Comparison of ENCODE assay signal across 23 cellular contexts in the genomic region with DNA sequence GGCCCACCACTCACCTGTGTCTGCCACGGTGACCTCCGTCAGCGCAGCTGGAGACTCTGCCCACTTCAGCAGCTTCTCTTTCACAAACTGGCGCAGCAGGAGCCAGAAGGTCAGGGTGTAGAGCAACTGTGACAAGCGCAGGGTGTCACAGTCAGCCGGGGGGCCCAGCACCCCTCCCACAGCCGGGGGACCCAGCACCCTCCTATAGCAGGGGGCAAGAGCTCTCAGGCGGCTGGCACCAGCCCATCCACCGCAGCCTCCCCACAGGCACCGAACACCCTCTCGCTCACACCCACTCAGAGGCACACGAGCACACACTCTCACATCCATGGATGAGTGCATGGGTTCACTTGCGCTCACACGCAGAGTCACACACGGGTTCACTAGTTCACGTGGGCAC. TPM values are rescaled to one million over a fixed set of nuclear protein-coding genes. Genes with fewer than 3 reads are reported as not detected.
DNase-seq lines count a peak whose midpoint lies in the region; ATAC-seq, FAIRE-seq and TF ChIP-seq lines count a peak whose summit lies in the region.
"Had no signal": no experiment of that assay in that cellular context is flagged by ENCODE, and none has a peak within 500 bp of the region (broad histone marks: within the 10 kb centered on the region; RNA-seq: fewer than 3 reads in every experiment).

No MANE protein-coding gene starts in this region.

- no peak for DNase-seq in HepG2 (ENCODE audit: low spot score)
- DNase-seq in right lobe of liver, result no peak
- DNase-seq in H1 (ENCODE audit: low read depth in 1 of 2, low spot score in 2 of 2), result no peak
- no peak for DNase-seq in COLO668 (lab: John Stamatoyannopoulos, UW; ENCODE audit: unreplicated experiment)
- DNase-seq in hepatic stellate cell (ENCODE audit: low spot score), result no peak
- DNase-seq in occipital lobe (lab: John Stamatoyannopoulos, UW), result no peak
- DNase-seq: CD4-positive, CD25-positive, alpha-beta regulatory T cell; CD8-positive, alpha-beta T cell; DMS 273 treated with DMSO at 0.1 percent for 48 hours; DMS79; EL; GDM1; GM23248; H9 had no signal

- H3K4me3 ChIP-seq in HepG2 (replicated peaks in 1 of 3; ENCODE audit: insufficient read depth in 1 of 3, low read depth in 2 of 3, low read length in 3 of 3) (no peak overlapping the region), right lobe of liver (no peak overlapping the region), H1 (ENCODE audit: extremely low read depth in 1 of 4, insufficient read depth in 2 of 4, low read depth in 3 of 4, low read length in 4 of 4) (no peak overlapping the region)
- H3K4me3 ChIP-seq: BLaER1, GM23248 had no signal

- H3K27me3 ChIP-seq in HepG2 (ENCODE audit: control insufficient read depth in 1 of 2, insufficient read depth in 2 of 2, low read length in 2 of 2) (no peaks in the 10 kb centered on the region), right lobe of liver (no peaks in the 10 kb centered on the region), H1 (replicated peaks in 1 of 4; ENCODE audit: control insufficient read depth in 3 of 4, extremely low read depth in 1 of 4, insufficient read depth in 3 of 4, low read length in 3 of 4) (no peaks in the 10 kb centered on the region)
- H3K27me3 ChIP-seq: BLaER1 had no signal

- POLR2A ChIA-PET in HepG2 (lab: Yijun Ruan, JAX) (no interaction called here), H1 (lab: Charles Lee; ENCODE audit: partially characterized antibody) (interaction anchor here (1.3 to 3.1 kb wide), 2 partner anchors 70 to 75 kb away, joined by 3 to 14 read pairs; no protein-coding TSS in a partner anchor)

- no peak for TF ChIP-seq RAD21 in HepG2 (CRISPR knock-in tag; IDR thresholded peaks at IDR 0.05)
- TF ChIP-seq RAD21 in H1 (IDR thresholded peaks at IDR 0.05 in 1 of 2, conservative IDR thresholded peaks at IDR 0.05 in 1 of 2; ENCODE audit: low read depth in 2 of 2, low read length in 2 of 2), result no peak

- H3K56ac ChIP-seq in H1 (replicated peaks; ENCODE audit: insufficient read length, low read depth, low read length), result no peak overlapping the region

- TF ChIP-seq POLR2A in HepG2 (IDR thresholded peaks at IDR 0.05; ENCODE audit: insufficient read depth in 1 of 2, low read depth in 2 of 2, low read length in 2 of 2) (no peak), right lobe of liver (IDR thresholded peaks at IDR 0.05) (no peak), H1 (IDR thresholded peaks at IDR 0.05; ENCODE audit: control extremely low read depth in 1 of 2, low read depth in 2 of 2, low read length in 2 of 2) (no peak)

- in situ Hi-C loops in HepG2 (cut with HindIII; ENCODE audit: extremely low pct_ligation_motif_present, low pct_unique_long_range_greater_than_20kb), result no loop called here

- H3K79me2 ChIP-seq in HepG2 (ENCODE audit: insufficient read depth, low read length) (no peaks in the 10 kb centered on the region), H1 (ENCODE audit: control insufficient read depth in 1 of 2, insufficient read depth in 2 of 2, low read length in 2 of 2) (no peaks in the 10 kb centered on the region)

- no peak for FAIRE-seq in HepG2 (lab: Jason Lieb, UNC)
- FAIRE-seq in H1 (lab: Jason Lieb, UNC), result no peak
- FAIRE-seq: A204.1, D721Med, GM12891, GM18507, GM19239 had no signal

- H2BK12ac ChIP-seq in H1 (ENCODE audit: low read depth, low read length), result no peak overlapping the region

- no peak overlapping the region for H4K5ac ChIP-seq in H1 (ENCODE audit: insufficient read length, low read depth, low read length)

- CTCF ChIA-PET in HepG2 (lab: Yijun Ruan, JAX; ENCODE audit: low intra/inter-chr PET ratio, low total read pairs) (no interaction called here), H1 (lab: Charles Lee; ENCODE audit: partially characterized antibody) (interaction anchor here (0.8 to 10.0 kb wide), 9 partner anchors 18 to 432 kb away, joined by 3 to 251 read pairs (median 4); a partner anchor contains a TSS)

- H4K8ac ChIP-seq in H1 (ENCODE audit: extremely low read depth, insufficient read depth, low read length), result no peak overlapping the region

- H2AFZ ChIP-seq in HepG2 (ENCODE audit: low read length) (no peak overlapping the region), H1 (ENCODE audit: low read length) (no peak overlapping the region)
- H2AFZ ChIP-seq: GM23248 had no signal

- no peak overlapping the region; the same call in 1 of the 2 replicates for H2BK5ac ChIP-seq in H1 (ENCODE audit: low read depth, low read length)

- WGBS in HepG2 (ENCODE audit: low lambda C conversion rate), result 100% methylated on average over 13 of the region's 16 CpGs
- no CpG with 5 or more reads among the region's 16 CpGs for WGBS in right lobe of liver (ENCODE audit: insufficient coverage, low coverage, low lambda C conversion rate, missing lambda C conversion rate)
- WGBS in H1 (ENCODE audit: extremely low coverage in 1 of 2, insufficient coverage in 1 of 2, insufficient read length in 1 of 2, insufficient replicate concordance in 2 of 2, low coverage in 1 of 2, low lambda C conversion rate in 2 of 2, missing lambda C conversion rate in 1 of 2), 2 experiments, result 87% methylated on average over 15 of the region's 16 CpGs; no CpG with 5 or more reads in 1 of the 2 experiments

- no peak overlapping the region for H2BK15ac ChIP-seq in H1 (ENCODE audit: low read length)

- no peak for ATAC-seq in HepG2
- ATAC-seq in right lobe of liver, result no peak
- ATAC-seq: CD8-positive, alpha-beta T cell; HCT116 had no signal

- H3K4me1 ChIP-seq in HepG2 (ENCODE audit: insufficient read depth, low read length), result no peaks in the 10 kb centered on the region
- no peaks in the 10 kb centered on the region for H3K4me1 ChIP-seq in right lobe of liver
- peaks cover 0 to 5% (median 0%) of the 10 kb centered on the region in 4 experiments; a peak in 1 of 7 replicates for H3K4me1 ChIP-seq in H1 (replicated peaks in 1 of 4; ENCODE audit: control insufficient read depth in 3 of 4, insufficient read depth in 4 of 4, low read length in 3 of 4)

- no peaks in the 10 kb centered on the region for H3K79me1 ChIP-seq in H1 (ENCODE audit: low read depth, low read length)

- H2BK120ac ChIP-seq in H1 (replicated peaks; ENCODE audit: low read depth, low read length), result no peak overlapping the region

- no peak overlapping the region for H3K4ac ChIP-seq in H1 (replicated peaks; ENCODE audit: insufficient read length, low read depth, low read length)

- H3K9ac ChIP-seq in HepG2 (ENCODE audit: insufficient read depth, low read depth, low read length), result no peak overlapping the region
- H3K9ac ChIP-seq in H1 (replicated peaks in 1 of 4; ENCODE audit: extremely low read depth in 1 of 4, low read depth in 3 of 4, low read length in 3 of 4), result no peak overlapping the region
- H3K9ac ChIP-seq: BLaER1, GM23248 had no signal

- no peak overlapping the region for H3K18ac ChIP-seq in H1 (ENCODE audit: extremely low read depth, low read length)

- intact Hi-C loops in HepG2 (cut with micrococcal nuclease; ENCODE audit: unreplicated experiment) (no loop called here), right lobe of liver (cut with DNase I) (no loop called here)

- 0 out of 2 replicates have a peak overlapping the region, but pooled peaks have one; percentile 18 for H2BK20ac ChIP-seq in H1 (ENCODE audit: low read length)

- no peaks in the 10 kb centered on the region for H3K23me2 ChIP-seq in H1 (ENCODE audit: low read depth, low read length)

- H4K91ac ChIP-seq in H1 (replicated peaks; ENCODE audit: insufficient read length, low read length), result no peak overlapping the region

- no peak overlapping the region for H2AK5ac ChIP-seq in H1 (ENCODE audit: low read depth, low read length)

- no peak for TF ChIP-seq CTCF in HepG2 (CRISPR knock-in tag; IDR thresholded peaks at IDR 0.05)
- TF ChIP-seq CTCF in right lobe of liver (IDR thresholded peaks at IDR 0.05), result no peak
- no peak for TF ChIP-seq CTCF in H1 (IDR thresholded peaks at IDR 0.05; ENCODE audit: control extremely low read depth in 1 of 3, insufficient read depth in 1 of 3, low read depth in 1 of 3, low read length in 3 of 3)

- H3K9me3 ChIP-seq in HepG2 (ENCODE audit: low read length) (no peaks in the 10 kb centered on the region), right lobe of liver (no peaks in the 10 kb centered on the region), H1 (ENCODE audit: insufficient read depth in 2 of 2, low read depth in 1 of 2, low read length in 1 of 2) (no peaks in the 10 kb centered on the region)
- H3K9me3 ChIP-seq: BLaER1 had no signal

- H3K14ac ChIP-seq in H1 (ENCODE audit: insufficient read length), result no peak overlapping the region

- BruUV-seq in HepG2 (replicated peaks; lab: Mats Ljungman, UMichigan), result no TSS peak

- no peaks in the 10 kb centered on the region; the same call in 1 of the 2 replicates for H4K20me1 ChIP-seq in HepG2 (ENCODE audit: insufficient read depth, low read length)
- H4K20me1 ChIP-seq in H1 (replicated peaks in 1 of 2; ENCODE audit: control insufficient read depth in 1 of 2, insufficient read depth in 2 of 2, low read length in 2 of 2), result peaks cover 0 to 11% of the 10 kb centered on the region in 2 experiments

- no peak overlapping the region for H3K23ac ChIP-seq in H1 (ENCODE audit: insufficient read length)

- H3K36me3 ChIP-seq in HepG2 (replicated peaks in 1 of 2; ENCODE audit: control insufficient read depth in 1 of 2, insufficient read depth in 2 of 2, low read length in 2 of 2) (peaks cover 36 to 61% of the 10 kb centered on the region in 2 experiments; a peak in 4 of 5 replicates), right lobe of liver (peaks cover 0 to 29% (median 4%) of the 10 kb centered on the region in 4 donors), H1 (ENCODE audit: control insufficient read depth in 2 of 4, insufficient read depth in 4 of 4, low read length in 3 of 4) (peaks cover 0 to 18% (median under 1%) of the 10 kb centered on the region in 4 experiments; a peak in 2 of 8 replicates)

- TF ChIP-seq EP300 in HepG2 (IDR thresholded peaks at IDR 0.05; ENCODE audit: low read depth in 2 of 2, low read length in 2 of 2) (no peak), HepG2 (CRISPR knock-in tag; IDR thresholded peaks at IDR 0.05; ENCODE audit: borderline replicate concordance) (no peak), H1 (IDR thresholded peaks at IDR 0.05; ENCODE audit: borderline replicate concordance in 1 of 2, low read depth in 2 of 2, low read length in 2 of 2) (no peak)

- H3K4me2 ChIP-seq in HepG2 (ENCODE audit: low read depth, low read length) (no peak overlapping the region), H1 (ENCODE audit: insufficient read depth in 1 of 2, low read depth in 2 of 2, low read length in 2 of 2) (no peak overlapping the region)
- H3K4me2 ChIP-seq: BLaER1 had no signal

- H3K27ac ChIP-seq in HepG2 (ENCODE audit: extremely low read length, insufficient read depth, low read length), result no peak overlapping the region
- H3K27ac ChIP-seq in right lobe of liver, result no peak overlapping the region
- H3K27ac ChIP-seq in H1 (ENCODE audit: low read depth, low read length), result no peak overlapping the region
- H3K27ac ChIP-seq: 22Rv1, BLaER1, C4-2B, GM23248 had no signal

RNA-seq across cellular contexts. Expression of a gene that starts 28.8 kb away (rescaled TPM):
- total RNA-seq in HepG2 (2016; rRNA removed; fragmentation: Illumina TruSeq; extraction: Trizol), result 21.9 TPM in 2 replicates
- total RNA-seq in HepG2 (2016; cell fraction: cytosol; rRNA removed; fragmentation: Illumina TruSeq; extraction: Trizol; ENCODE audit: low read depth), result 11.4 and 12.8 TPM in 2 replicates
- 16.8 and 22.4 TPM in 2 replicates for total RNA-seq in HepG2 (2016; cell fraction: insoluble cytoplasmic fraction; rRNA removed; fragmentation: Illumina TruSeq; extraction: Trizol)
- 13.8 and 15.9 TPM in 2 replicates for total RNA-seq in HepG2 (2016; cell fraction: membrane; rRNA removed; fragmentation: Illumina TruSeq; extraction: Trizol)
- total RNA-seq in HepG2 (2016; cell fraction: nucleus; rRNA removed; fragmentation: Illumina TruSeq; extraction: Trizol), result 16.7 and 17.2 TPM in 2 replicates
- polyA plus RNA-seq in HepG2 (2011; rRNA removed), result 13.3 and 18.5 TPM in 2 replicates
- 11.8 and 19.4 TPM in 2 replicates for polyA plus RNA-seq in HepG2 (2011; cell fraction: cytosol; rRNA removed)
- 63.3 and 73.6 TPM in 2 replicates for polyA plus RNA-seq in HepG2 (2011; cell fraction: nucleus; rRNA removed)
- polyA plus RNA-seq in HepG2 (2012), result 11.6 and 15.1 TPM in 2 replicates
- polyA plus RNA-seq in HepG2 (2016; cell fraction: cytosol; fragmentation: Illumina TruSeq; extraction: Trizol; ENCODE audit: low read depth), result 12.4 and 16.5 TPM in 2 replicates
- 20.9 and 22.4 TPM in 2 replicates for polyA plus RNA-seq in HepG2 (2016; cell fraction: insoluble cytoplasmic fraction; fragmentation: Illumina TruSeq; extraction: Trizol; ENCODE audit: low read depth)
- polyA plus RNA-seq in HepG2 (2016; cell fraction: membrane; fragmentation: Illumina TruSeq; extraction: Trizol; ENCODE audit: low read depth), result 13.3 and 14.9 TPM in 2 replicates
- 39.4 and 44.9 TPM in 2 replicates for polyA plus RNA-seq in HepG2 (2016; cell fraction: nucleus; fragmentation: Illumina TruSeq; extraction: Trizol; ENCODE audit: insufficient read depth, low read depth)
- polyA minus RNA-seq in HepG2 (2011; rRNA and poly(A)+ RNA removed; ENCODE audit: low replicate concordance), result 23.1 and 25.7 TPM in 2 replicates
- 15.2 and 18.6 TPM in 2 replicates for polyA minus RNA-seq in HepG2 (2011; cell fraction: cytosol; rRNA and poly(A)+ RNA removed)
- polyA minus RNA-seq in HepG2 (2011; cell fraction: nucleus; rRNA and poly(A)+ RNA removed), result 19.3 and 20.7 TPM in 2 replicates
- 1 to 10 TPM; 5.0 to 9.5 (median 8.2) TPM for total RNA-seq in right lobe of liver
- 42.9 and 49.7 TPM in 2 replicates for total RNA-seq in H1 (2021; fragmentation: NEBNext Ultra II Directional; extraction: Animal tissue kit (Norgen Biotek cat#: 25700))
- 32.7 and 45.4 TPM in 2 replicates for polyA plus RNA-seq in H1 (2011; rRNA removed)
- 29.7 TPM for polyA plus RNA-seq in H1 (2011; cell fraction: cytosol; rRNA removed)
- polyA plus RNA-seq in H1 (2011; cell fraction: nucleus; rRNA removed), result 60.2 TPM
- polyA plus RNA-seq in H1 (2012, experiment 1 of 2), result 22.3 to 36.0 TPM (median 28.1 TPM) in 4 replicates
- 31.0 TPM for polyA plus RNA-seq in H1 (2012, experiment 2 of 2)
- polyA plus RNA-seq in H1 (2013, experiment 1 of 2), result 62.2 TPM
- polyA plus RNA-seq in H1 (2013, experiment 2 of 2), result 60.5 TPM
- 10.7 and 10.9 TPM in 2 replicates for polyA minus RNA-seq in H1 (2011; rRNA and poly(A)+ RNA removed)
- polyA minus RNA-seq in H1 (2011; cell fraction: cytosol; rRNA and poly(A)+ RNA removed), result 19.5 TPM
- polyA minus RNA-seq in H1 (2011; cell fraction: nucleus; rRNA and poly(A)+ RNA removed), result 20.0 TPM
- total RNA-seq in occipital lobe, result 15.9 TPM

RNA-seq across cellular contexts. Expression of a gene that starts 28.9 kb away (rescaled TPM):
- total RNA-seq in HepG2 (2016; rRNA removed; fragmentation: Illumina TruSeq; extraction: Trizol) (15.1 and 23.0 TPM in 2 replicates), right lobe of liver (10 to 100 TPM in 2 of 6 experiments, 1 to 10 TPM in 4; 8.1 to 12.8 (median 10.0) TPM), occipital lobe (10.9 TPM)
- total RNA-seq in HepG2 (2016; cell fraction: cytosol; rRNA removed; fragmentation: Illumina TruSeq; extraction: Trizol; ENCODE audit: low read depth), result 36.0 and 37.2 TPM in 2 replicates
- 17.3 and 23.3 TPM in 2 replicates for total RNA-seq in HepG2 (2016; cell fraction: insoluble cytoplasmic fraction; rRNA removed; fragmentation: Illumina TruSeq; extraction: Trizol)
- total RNA-seq in HepG2 (2016; cell fraction: membrane; rRNA removed; fragmentation: Illumina TruSeq; extraction: Trizol), result 41.6 and 45.9 TPM in 2 replicates
- 14.0 and 14.1 TPM in 2 replicates for total RNA-seq in HepG2 (2016; cell fraction: nucleus; rRNA removed; fragmentation: Illumina TruSeq; extraction: Trizol)
- polyA plus RNA-seq in HepG2 (2011; rRNA removed) (21.4 and 26.2 TPM in 2 replicates), H1 (2011; rRNA removed) (29.8 and 36.6 TPM in 2 replicates)
- 14.8 and 24.4 TPM in 2 replicates for polyA plus RNA-seq in HepG2 (2011; cell fraction: cytosol; rRNA removed)
- 83.8 and 91.3 TPM in 2 replicates for polyA plus RNA-seq in HepG2 (2011; cell fraction: nucleus; rRNA removed)
- polyA plus RNA-seq in HepG2 (2012), result 12.2 and 16.1 TPM in 2 replicates
- 22.9 and 25.4 TPM in 2 replicates for polyA plus RNA-seq in HepG2 (2016; cell fraction: cytosol; fragmentation: Illumina TruSeq; extraction: Trizol; ENCODE audit: low read depth)
- 19.2 and 20.2 TPM in 2 replicates for polyA plus RNA-seq in HepG2 (2016; cell fraction: insoluble cytoplasmic fraction; fragmentation: Illumina TruSeq; extraction: Trizol; ENCODE audit: low read depth)
- 32.0 and 34.1 TPM in 2 replicates for polyA plus RNA-seq in HepG2 (2016; cell fraction: membrane; fragmentation: Illumina TruSeq; extraction: Trizol; ENCODE audit: low read depth)
- polyA plus RNA-seq in HepG2 (2016; cell fraction: nucleus; fragmentation: Illumina TruSeq; extraction: Trizol; ENCODE audit: insufficient read depth, low read depth), result 36.7 and 43.4 TPM in 2 replicates
- polyA minus RNA-seq in HepG2 (2011; rRNA and poly(A)+ RNA removed; ENCODE audit: low replicate concordance), result 11.5 and 25.6 TPM in 2 replicates
- polyA minus RNA-seq in HepG2 (2011; cell fraction: cytosol; rRNA and poly(A)+ RNA removed), result 12.9 and 17.8 TPM in 2 replicates
- polyA minus RNA-seq in HepG2 (2011; cell fraction: nucleus; rRNA and poly(A)+ RNA removed), result 14.2 and 18.7 TPM in 2 replicates
- total RNA-seq in H1 (2021; fragmentation: NEBNext Ultra II Directional; extraction: Animal tissue kit (Norgen Biotek cat#: 25700)), result 28.7 and 31.2 TPM in 2 replicates
- 33.3 TPM for polyA plus RNA-seq in H1 (2011; cell fraction: cytosol; rRNA removed)
- 86.5 TPM for polyA plus RNA-seq in H1 (2011; cell fraction: nucleus; rRNA removed)
- 11.9 to 24.8 TPM (median 22.4 TPM) in 4 replicates for polyA plus RNA-seq in H1 (2012, experiment 1 of 2)
- polyA plus RNA-seq in H1 (2012, experiment 2 of 2), result 21.8 TPM
- 24.2 TPM for polyA plus RNA-seq in H1 (2013, experiment 1 of 2)
- polyA plus RNA-seq in H1 (2013, experiment 2 of 2), result 22.1 TPM
- polyA minus RNA-seq in H1 (2011; rRNA and poly(A)+ RNA removed), result 11.7 and 12.3 TPM in 2 replicates
- 23.6 TPM for polyA minus RNA-seq in H1 (2011; cell fraction: cytosol; rRNA and poly(A)+ RNA removed)
- 24.6 TPM for polyA minus RNA-seq in H1 (2011; cell fraction: nucleus; rRNA and poly(A)+ RNA removed)

RNA-seq across cellular contexts. Expression of a gene that starts 48.8 kb away (rescaled TPM):
- total RNA-seq in HepG2 (2016; rRNA removed; fragmentation: Illumina TruSeq; extraction: Trizol) (0.09 and 0.18 TPM in 2 replicates), right lobe of liver (under 1 TPM; 0.15 to 0.98 (median 0.35) TPM), occipital lobe (0.16 TPM)
- not detected in 2 replicates for total RNA-seq in HepG2 (2016; cell fraction: cytosol; rRNA removed; fragmentation: Illumina TruSeq; extraction: Trizol; ENCODE audit: low read depth)
- total RNA-seq in HepG2 (2016; cell fraction: insoluble cytoplasmic fraction; rRNA removed; fragmentation: Illumina TruSeq; extraction: Trizol), result 0.13 and 0.17 TPM in 2 replicates
- total RNA-seq in HepG2 (2016; cell fraction: membrane; rRNA removed; fragmentation: Illumina TruSeq; extraction: Trizol), result 0.12 TPM in 1 of 2 replicates, not detected in the other
- not detected in 2 replicates for total RNA-seq in HepG2 (2016; cell fraction: nucleus; rRNA removed; fragmentation: Illumina TruSeq; extraction: Trizol)
- polyA plus RNA-seq in HepG2 (2011; rRNA removed) (0.18 and 0.40 TPM in 2 replicates), H1 (2011; rRNA removed) (13.3 and 15.8 TPM in 2 replicates)
- 0.18 and 0.44 TPM in 2 replicates for polyA plus RNA-seq in HepG2 (2011; cell fraction: cytosol; rRNA removed)
- 0.35 and 0.64 TPM in 2 replicates for polyA plus RNA-seq in HepG2 (2011; cell fraction: nucleus; rRNA removed)
- polyA plus RNA-seq in HepG2 (2012), result 0.40 and 0.47 TPM in 2 replicates
- polyA plus RNA-seq in HepG2 (2016; cell fraction: cytosol; fragmentation: Illumina TruSeq; extraction: Trizol; ENCODE audit: low read depth), result 0.08 TPM in 1 of 2 replicates, not detected in the other
- 0.26 TPM in 1 of 2 replicates, not detected in the other for polyA plus RNA-seq in HepG2 (2016; cell fraction: insoluble cytoplasmic fraction; fragmentation: Illumina TruSeq; extraction: Trizol; ENCODE audit: low read depth)
- polyA plus RNA-seq in HepG2 (2016; cell fraction: membrane; fragmentation: Illumina TruSeq; extraction: Trizol; ENCODE audit: low read depth), result 0.15 and 0.21 TPM in 2 replicates
- polyA plus RNA-seq in HepG2 (2016; cell fraction: nucleus; fragmentation: Illumina TruSeq; extraction: Trizol; ENCODE audit: insufficient read depth, low read depth), result 0.27 TPM in 1 of 2 replicates, not detected in the other
- 0.84 TPM in 1 of 2 replicates, not detected in the other for polyA minus RNA-seq in HepG2 (2011; rRNA and poly(A)+ RNA removed; ENCODE audit: low replicate concordance)
- polyA minus RNA-seq in HepG2 (2011; cell fraction: cytosol; rRNA and poly(A)+ RNA removed), result not detected in 2 replicates
- polyA minus RNA-seq in HepG2 (2011; cell fraction: nucleus; rRNA and poly(A)+ RNA removed), result not detected in 2 replicates
- total RNA-seq in H1 (2021; fragmentation: NEBNext Ultra II Directional; extraction: Animal tissue kit (Norgen Biotek cat#: 25700)), result 8.5 and 8.7 TPM in 2 replicates
- 9.4 TPM for polyA plus RNA-seq in H1 (2011; cell fraction: cytosol; rRNA removed)
- polyA plus RNA-seq in H1 (2011; cell fraction: nucleus; rRNA removed), result 11.3 TPM
- 5.5 to 8.7 TPM (median 8.3 TPM) in 4 replicates for polyA plus RNA-seq in H1 (2012, experiment 1 of 2)
- polyA plus RNA-seq in H1 (2012, experiment 2 of 2), result 9.6 TPM
- polyA plus RNA-seq in H1 (2013, experiment 1 of 2), result 9.0 TPM
- 9.0 TPM for polyA plus RNA-seq in H1 (2013, experiment 2 of 2)
- polyA minus RNA-seq in H1 (2011; rRNA and poly(A)+ RNA removed), result 4.3 and 5.2 TPM in 2 replicates
- 7.3 TPM for polyA minus RNA-seq in H1 (2011; cell fraction: cytosol; rRNA and poly(A)+ RNA removed)
- 4.7 TPM for polyA minus RNA-seq in H1 (2011; cell fraction: nucleus; rRNA and poly(A)+ RNA removed)
- total RNA-seq: GM23248 had no signal

RNA-seq across cellular contexts. Expression of a gene that starts 49.9 kb away (rescaled TPM):
- total RNA-seq in HepG2 (2016; rRNA removed; fragmentation: Illumina TruSeq; extraction: Trizol), result 32.5 and 85.0 TPM in 2 replicates
- 42.1 and 42.4 TPM in 2 replicates for total RNA-seq in HepG2 (2016; cell fraction: cytosol; rRNA removed; fragmentation: Illumina TruSeq; extraction: Trizol; ENCODE audit: low read depth)
- 27.7 and 89.8 TPM in 2 replicates for total RNA-seq in HepG2 (2016; cell fraction: insoluble cytoplasmic fraction; rRNA removed; fragmentation: Illumina TruSeq; extraction: Trizol)
- 37.0 TPM in 2 replicates for total RNA-seq in HepG2 (2016; cell fraction: membrane; rRNA removed; fragmentation: Illumina TruSeq; extraction: Trizol)
- 117 and 146 TPM in 2 replicates for total RNA-seq in HepG2 (2016; cell fraction: nucleus; rRNA removed; fragmentation: Illumina TruSeq; extraction: Trizol)
- 67.9 and 93.5 TPM in 2 replicates for polyA plus RNA-seq in HepG2 (2011; rRNA removed)
- polyA plus RNA-seq in HepG2 (2011; cell fraction: cytosol; rRNA removed), result 42.8 and 69.2 TPM in 2 replicates
- 643 and 860 TPM in 2 replicates for polyA plus RNA-seq in HepG2 (2011; cell fraction: nucleus; rRNA removed)
- polyA plus RNA-seq in HepG2 (2012), result 52.4 and 78.3 TPM in 2 replicates
- 12.7 and 13.6 TPM in 2 replicates for polyA plus RNA-seq in HepG2 (2016; cell fraction: cytosol; fragmentation: Illumina TruSeq; extraction: Trizol; ENCODE audit: low read depth)
- 33.4 and 36.7 TPM in 2 replicates for polyA plus RNA-seq in HepG2 (2016; cell fraction: insoluble cytoplasmic fraction; fragmentation: Illumina TruSeq; extraction: Trizol; ENCODE audit: low read depth)
- polyA plus RNA-seq in HepG2 (2016; cell fraction: membrane; fragmentation: Illumina TruSeq; extraction: Trizol; ENCODE audit: low read depth), result 20.6 and 22.7 TPM in 2 replicates
- polyA plus RNA-seq in HepG2 (2016; cell fraction: nucleus; fragmentation: Illumina TruSeq; extraction: Trizol; ENCODE audit: insufficient read depth, low read depth), result 296 and 336 TPM in 2 replicates
- 101 and 184 TPM in 2 replicates for polyA minus RNA-seq in HepG2 (2011; rRNA and poly(A)+ RNA removed; ENCODE audit: low replicate concordance)
- polyA minus RNA-seq in HepG2 (2011; cell fraction: cytosol; rRNA and poly(A)+ RNA removed), result 44.8 and 52.9 TPM in 2 replicates
- polyA minus RNA-seq in HepG2 (2011; cell fraction: nucleus; rRNA and poly(A)+ RNA removed), result 89.5 and 109 TPM in 2 replicates
- 10 to 100 TPM; 48.9 to 91.9 (median 64.4) TPM for total RNA-seq in right lobe of liver
- 63.6 and 67.5 TPM in 2 replicates for total RNA-seq in H1 (2021; fragmentation: NEBNext Ultra II Directional; extraction: Animal tissue kit (Norgen Biotek cat#: 25700))
- 42.3 and 62.6 TPM in 2 replicates for polyA plus RNA-seq in H1 (2011; rRNA removed)
- 43.1 TPM for polyA plus RNA-seq in H1 (2011; cell fraction: cytosol; rRNA removed)
- 361 TPM for polyA plus RNA-seq in H1 (2011; cell fraction: nucleus; rRNA removed)
- polyA plus RNA-seq in H1 (2012, experiment 1 of 2), result 37.5 to 75.6 TPM (median 65.9 TPM) in 4 replicates
- 43.7 TPM for polyA plus RNA-seq in H1 (2012, experiment 2 of 2)
- 76.1 TPM for polyA plus RNA-seq in H1 (2013, experiment 1 of 2)
- 73.2 TPM for polyA plus RNA-seq in H1 (2013, experiment 2 of 2)
- polyA minus RNA-seq in H1 (2011; rRNA and poly(A)+ RNA removed), result 19.7 and 34.2 TPM in 2 replicates
- polyA minus RNA-seq in H1 (2011; cell fraction: cytosol; rRNA and poly(A)+ RNA removed), result 33.0 TPM
- polyA minus RNA-seq in H1 (2011; cell fraction: nucleus; rRNA and poly(A)+ RNA removed), result 63.0 TPM
- 4.8 TPM for total RNA-seq in occipital lobe
